In genomic region chr10:73388228-73388627, GRCh38 we compare ENCODE assay signal across 22 cellular contexts. TPM values are rescaled to one million over a fixed set of nuclear protein-coding genes. Genes with fewer than 3 reads are reported as not detected.
"Had no signal": no experiment of that assay in that cellular context is flagged by ENCODE, and none has a peak within 500 bp of the region (broad histone marks: within the 10 kb centered on the region; RNA-seq: fewer than 3 reads in every experiment).

No MANE protein-coding gene starts in this region.

- H3K27ac ChIP-seq: KMS-11, SJSA1 had no signal

- H3K9ac ChIP-seq: KMS-11, SK-N-SH had no signal

- H3K9me3 ChIP-seq: SJSA1, SK-N-SH had no signal

- H3K4me2 ChIP-seq: KMS-11, SK-N-SH had no signal

- FAIRE-seq: RCC 7860 had no signal

- DNase-seq: Kasumi-1, MM.1S, NCI-H1092 treated with DMSO at 0.1 percent for 48 hours, NCI-H1436, NCI-H187, NCI-H2029, NCI-H2081 treated with DMSO at 0.1 percent for 48 hours, NCI-H2171, NCI-H226, NCI-H446, NCI-H510A, NCI-H524 treated with DMSO at 0.1 percent for 48 hours, NCI-H69, NCI-H774, Right ventricle myocardium superior, RPMI8226, SIG-M5, SK-N-SH had no signal

- H3K4me3 ChIP-seq: SJSA1 had no signal

- H3K27me3 ChIP-seq: SJSA1 had no signal

- H3K4me1 ChIP-seq: SJSA1 had no signal

RNA-seq across cellular contexts. Expression of gene CFAP70, which starts 29.6 kb away (rescaled TPM):
- total RNA-seq: M059J had no signal
